ENCODE assay signal across 8 cellular contexts in genomic region chr6:161374971-161375873, GRCh38.
A peak's percentile ranks its signal among the peaks of the same experiment; 100 is the strongest.
DNase-seq lines count a peak whose midpoint lies in the region; ATAC-seq and TF ChIP-seq lines count a peak whose summit lies in the region.

No MANE protein-coding gene starts in this region.

- in situ Hi-C loops in SK-MEL-5 (cut with HindIII; ENCODE audit: low pct_unique_long_range_greater_than_20kb, low sequenced_read_pairs) = no loop called here
- in situ Hi-C loops in gastrocnemius medialis (cut with MboI; ENCODE audit: low sequenced_read_pairs in 4 of 4) = loop anchor here (5.0 kb wide), 2 partner anchors 443 to 448 kb away; no protein-coding TSS in a partner anchor

- H3K36me3 ChIP-seq in gastrocnemius medialis = no peaks in the 10 kb centered on the region

- intact Hi-C loops in head of caudate nucleus (cut with DNase I) = loop anchor here (5.0 kb wide), 1 partner anchor 273 kb away; no protein-coding TSS in a partner anchor
- intact Hi-C loops in gastrocnemius medialis (cut with DNase I; ENCODE audit: low total_unique reads) = loop anchor here (1.0 to 5.0 kb wide), 2 partner anchors 233 to 445 kb away; no protein-coding TSS in a partner anchor
- intact Hi-C loops in activated CD4-positive, alpha-beta T cell treated with anti-CD3 and anti-CD28 coated beads, Interleukin-2, amount 10 ng/mL, durations not matched to agents 24 days and 14 days (cut with micrococcal nuclease) = loop anchor here (1.0 to 5.0 kb wide), 4 partner anchors 148 to 853 kb away; no protein-coding TSS in a partner anchor

- TF ChIP-seq CTCF in gastrocnemius medialis (IDR thresholded peaks at IDR 0.05 in 4 of 5, conservative IDR thresholded peaks at IDR 0.05 in 1 of 5) = peak in 1 of 5 experiments; percentile 21

- H3K27me3 ChIP-seq in gastrocnemius medialis = no peaks in the 10 kb centered on the region

- H3K36me3 Mint-ChIP-seq in stimulated activated effector memory CD8-positive, alpha-beta T cell treated with anti-CD3 and anti-CD28 coated beads, Interleukin-12 subunit alpha, Interleukin-12 subunit beta, amount 100 ng/mL, for 72 hours = no peaks in the 10 kb centered on the region
- H3K36me3 Mint-ChIP-seq in activated CD4-positive, alpha-beta T cell treated with anti-CD3 and anti-CD28 coated beads, Interleukin-2, amount 10 ng/mL, durations not matched to agents 24 days and 14 days (ENCODE audit: low read depth) = no peaks in the 10 kb centered on the region

- DNase-seq in HT-29 (ENCODE audit: low spot score) (peak; percentile 63), SK-MEL-5 (ENCODE audit: low read depth, low spot score) (peak; percentile 29), head of caudate nucleus (peak; percentile 50 to 85 (median 68)), gastrocnemius medialis (peak; percentile 42 to 58)
- DNase-seq in stimulated activated effector memory CD8-positive, alpha-beta T cell treated with anti-CD3 and anti-CD28 coated beads, Interleukin-12 subunit alpha, Interleukin-12 subunit beta, amount 100 ng/mL, for 72 hours (ENCODE audit: low spot score in 2 of 2) = no peak
- DNase-seq in activated CD4-positive, alpha-beta T cell treated with anti-CD3 and anti-CD28 coated beads, Interleukin-2, amount 10 ng/mL, durations not matched to agents 24 days and 14 days = no peak

- peak; percentile 30 to 64 for ATAC-seq in gastrocnemius medialis
- no peak for ATAC-seq in stimulated activated effector memory CD8-positive, alpha-beta T cell treated with anti-CD3 and anti-CD28 coated beads, Interleukin-12 subunit alpha, Interleukin-12 subunit beta, amount 100 ng/mL, for 72 hours
- ATAC-seq in activated CD4-positive, CD25-positive, alpha-beta regulatory T cell treated with anti-CD3 and anti-CD28 coated beads, Interleukin-2, amount 50 U/mL, for 24 hours = no peak
- ATAC-seq in HG03565 (IDR thresholded peaks at IDR 0.05; ENCODE audit: unreplicated experiment) = no peak

- peaks cover 4 to 7% of the 10 kb centered on the region in 2 donors for H3K4me1 ChIP-seq in gastrocnemius medialis

- no peak overlapping the region for H3K27ac Mint-ChIP-seq in stimulated activated effector memory CD8-positive, alpha-beta T cell treated with anti-CD3 and anti-CD28 coated beads, Interleukin-12 subunit alpha, Interleukin-12 subunit beta, amount 100 ng/mL, for 72 hours
- no peak overlapping the region for H3K27ac Mint-ChIP-seq in activated CD4-positive, alpha-beta T cell treated with anti-CD3 and anti-CD28 coated beads, Interleukin-2, amount 10 ng/mL, durations not matched to agents 24 days and 14 days

- no peak overlapping the region for H3K27ac ChIP-seq in gastrocnemius medialis

- H3K27me3 Mint-ChIP-seq in activated CD4-positive, alpha-beta T cell treated with anti-CD3 and anti-CD28 coated beads, Interleukin-2, amount 10 ng/mL, durations not matched to agents 24 days and 14 days = peaks cover 3% of the 10 kb centered on the region

- H3K9me3 ChIP-seq in gastrocnemius medialis = no peaks in the 10 kb centered on the region

- no peak overlapping the region for H3K4me3 Mint-ChIP-seq in stimulated activated effector memory CD8-positive, alpha-beta T cell treated with anti-CD3 and anti-CD28 coated beads, Interleukin-12 subunit alpha, Interleukin-12 subunit beta, amount 100 ng/mL, for 72 hours
- H3K4me3 Mint-ChIP-seq in activated CD4-positive, alpha-beta T cell treated with anti-CD3 and anti-CD28 coated beads, Interleukin-2, amount 10 ng/mL, durations not matched to agents 24 days and 14 days = no peak overlapping the region

- H3K4me3 ChIP-seq in gastrocnemius medialis = peak overlapping the region in 3 of 4 donors; percentile 9 to 25 (median 21)

- no peaks in the 10 kb centered on the region for H3K9me3 Mint-ChIP-seq in stimulated activated effector memory CD8-positive, alpha-beta T cell treated with anti-CD3 and anti-CD28 coated beads, Interleukin-12 subunit alpha, Interleukin-12 subunit beta, amount 100 ng/mL, for 72 hours
- H3K9me3 Mint-ChIP-seq in activated CD4-positive, alpha-beta T cell treated with anti-CD3 and anti-CD28 coated beads, Interleukin-2, amount 10 ng/mL, durations not matched to agents 24 days and 14 days = no peaks in the 10 kb centered on the region

- TF ChIP-seq POLR2A in gastrocnemius medialis (IDR thresholded peaks at IDR 0.05) = no peak

- H3K4me1 Mint-ChIP-seq in stimulated activated effector memory CD8-positive, alpha-beta T cell treated with anti-CD3 and anti-CD28 coated beads, Interleukin-12 subunit alpha, Interleukin-12 subunit beta, amount 100 ng/mL, for 72 hours = peaks cover 5% of the 10 kb centered on the region
- no peaks in the 10 kb centered on the region for H3K4me1 Mint-ChIP-seq in activated CD4-positive, alpha-beta T cell treated with anti-CD3 and anti-CD28 coated beads, Interleukin-2, amount 10 ng/mL, durations not matched to agents 24 days and 14 days

Comparison
In these comparisons a context has a peak if more than half of its experiments do, and no peak if none do; other contexts are left out.
1. DNase-seq: peak in HT-29 (single experiment), SK-MEL-5 (single experiment), head of caudate nucleus (42 of 42) and gastrocnemius medialis (2 of 2); none in stimulated activated effector memory CD8-positive, alpha-beta T cell treated with anti-CD3 and anti-CD28 coated beads, Interleukin-12 subunit alpha, Interleukin-12 subunit beta, amount 100 ng/mL, for 72 hours (0 of 2) and activated CD4-positive, alpha-beta T cell treated with anti-CD3 and anti-CD28 coated beads, Interleukin-2, amount 10 ng/mL, durations not matched to agents 24 days and 14 days (single experiment).
2. ATAC-seq: peak in gastrocnemius medialis (2 of 2); none in stimulated activated effector memory CD8-positive, alpha-beta T cell treated with anti-CD3 and anti-CD28 coated beads, Interleukin-12 subunit alpha, Interleukin-12 subunit beta, amount 100 ng/mL, for 72 hours (single experiment), activated CD4-positive, CD25-positive, alpha-beta regulatory T cell treated with anti-CD3 and anti-CD28 coated beads, Interleukin-2, amount 50 U/mL, for 24 hours (0 of 2) and HG03565 (single experiment).